In the genomic region with DNA sequence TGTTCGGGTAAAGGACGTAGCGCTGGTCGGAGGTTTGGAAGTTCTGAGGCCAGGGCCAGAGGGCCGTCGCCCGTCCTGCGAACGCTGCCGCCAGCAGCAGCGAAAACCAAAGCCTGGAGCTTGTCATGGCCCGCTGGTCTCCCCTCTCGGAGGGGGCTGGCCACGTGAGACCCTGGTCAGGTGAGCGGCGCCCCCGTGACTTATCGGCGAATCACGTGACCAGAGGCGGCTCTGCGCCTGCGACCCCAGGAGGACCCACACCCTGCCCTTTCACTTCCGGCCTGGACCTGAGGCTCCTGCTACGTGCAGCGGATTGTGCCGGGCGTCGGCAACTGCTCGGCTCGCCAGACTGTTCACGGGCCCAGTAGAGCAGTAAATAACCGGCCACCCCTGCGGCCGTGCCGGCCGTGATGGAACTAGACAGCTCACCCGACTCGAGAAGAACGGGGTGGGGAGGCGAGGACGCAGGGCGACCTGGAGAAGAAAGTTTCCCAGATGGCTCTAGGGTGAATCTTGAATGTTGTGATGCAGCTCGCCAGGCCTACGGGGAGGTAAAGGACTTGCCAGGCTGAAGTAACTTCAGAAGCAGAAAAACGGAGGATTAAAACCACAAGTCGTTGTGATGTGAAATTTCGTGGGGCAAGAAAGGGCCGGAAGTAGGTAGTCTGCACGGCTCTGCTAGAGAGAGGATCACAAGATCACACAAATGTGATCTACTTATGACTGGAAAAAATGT, we compare ENCODE assay signal across 8 cellular contexts. TPM values are rescaled to one million over a fixed set of nuclear protein-coding genes. Genes with fewer than 3 reads are reported as not detected.
DNase-seq lines count a peak whose midpoint lies in the region; ATAC-seq and TF ChIP-seq lines count a peak whose summit lies in the region.

TSS of gene HEXA (minus strand) at position 169 of the 736 bp plus-strand sequence. CDS start at position 127, 42 bp downstream.

- TF ChIP-seq CTCF in HFF-Myc (IDR thresholded peaks at IDR 0.05; ENCODE audit: low read depth, low read length, missing control alignments) (no peak), gastroesophageal sphincter (IDR thresholded peaks at IDR 0.05) (peak in 1 of 4 experiments; percentile 11), neutrophil (IDR thresholded peaks at IDR 0.05) (no peak), subcutaneous adipose tissue (IDR thresholded peaks at IDR 0.05; ENCODE audit: low read depth) (no peak)

- peaks cover 10% of the 10 kb centered on the region for H3K36me3 Mint-ChIP-seq in activated naive CD4-positive, alpha-beta T cell treated with anti-CD3 and anti-CD28 coated beads for 36 hours (ENCODE audit: low read depth)

- H3K27ac Mint-ChIP-seq in activated naive CD4-positive, alpha-beta T cell treated with anti-CD3 and anti-CD28 coated beads for 36 hours: peak within 1 kb of the TSS; percentile 94

- H3K9me3 ChIP-seq in gastroesophageal sphincter: no peaks in the 10 kb centered on the region
- no peaks in the 10 kb centered on the region for H3K9me3 ChIP-seq in neutrophil

- no peaks in the 10 kb centered on the region for H3K9me3 Mint-ChIP-seq in activated naive CD4-positive, alpha-beta T cell treated with anti-CD3 and anti-CD28 coated beads for 36 hours

- H3K27me3 Mint-ChIP-seq in activated naive CD4-positive, alpha-beta T cell treated with anti-CD3 and anti-CD28 coated beads for 36 hours (ENCODE audit: low read depth): no peaks in the 10 kb centered on the region

- peak within 1 kb of the TSS; percentile 92 for H3K4me3 Mint-ChIP-seq in activated naive CD4-positive, alpha-beta T cell treated with anti-CD3 and anti-CD28 coated beads for 36 hours

- peak; percentile 77 to 91 for TF ChIP-seq POLR2A in gastroesophageal sphincter (IDR thresholded peaks at IDR 0.05)

- TF ChIP-seq EP300 in gastroesophageal sphincter (IDR thresholded peaks at IDR 0.05): no peak

- H3K27ac ChIP-seq in gastroesophageal sphincter: peak within 1 kb of the TSS; percentile 65 to 92 (median 91)
- peak within 1 kb of the TSS; percentile 87 for H3K27ac ChIP-seq in neutrophil

- 0 to 1% methylated on average over 7 of the region's 50 CpGs for WGBS in gastroesophageal sphincter (ENCODE audit: low coverage in 1 of 2), 2 donors

- H3K4me3 ChIP-seq in HFF-Myc (replicated peaks; ENCODE audit: low read depth, low read length) (peak within 1 kb of the TSS; percentile 96), gastroesophageal sphincter (peak within 1 kb of the TSS; percentile 69 to 70), neutrophil (ENCODE audit: low read depth in 1 of 2, low read length in 1 of 2) (peak within 1 kb of the TSS; percentile 71 to 82)

- H3K27me3 ChIP-seq in gastroesophageal sphincter (no peaks in the 10 kb centered on the region), neutrophil (no peaks in the 10 kb centered on the region)

- peaks cover 3 to 51% (median 22%) of the 10 kb centered on the region in 3 donors for H3K4me1 ChIP-seq in gastroesophageal sphincter
- H3K4me1 ChIP-seq in neutrophil (ENCODE audit: control insufficient read depth in 1 of 2, insufficient read depth in 1 of 2, low read depth in 1 of 2, low read length in 1 of 2): peaks cover 46 to 50% of the 10 kb centered on the region in 2 experiments

- H3K4me1 Mint-ChIP-seq in activated naive CD4-positive, alpha-beta T cell treated with anti-CD3 and anti-CD28 coated beads for 36 hours (ENCODE audit: low read depth): peaks cover 42% of the 10 kb centered on the region

- ATAC-seq in gastroesophageal sphincter: peak; percentile 92

- intact Hi-C loops in activated naive CD4-positive, alpha-beta T cell treated with anti-CD3 and anti-CD28 coated beads for 36 hours (cut with micrococcal nuclease): loop anchor here (1.0 to 5.0 kb wide), 4 partner anchors 99 to 406 kb away; partner anchors contain the start of genes ADPGK, MYO9A and SENP8

- DNase-seq in GM03348 (ENCODE audit: low spot score): peak; percentile 97
- DNase-seq in HFF-Myc (ENCODE audit: extremely low read depth, low read depth): peak; percentile 59
- DNase-seq in NAMALWA (ENCODE audit: low spot score): peak; percentile 96
- DNase-seq in SK-N-DZ (ENCODE audit: low spot score): peak; percentile 96
- peak; percentile 98 for DNase-seq in activated naive CD4-positive, alpha-beta T cell treated with anti-CD3 and anti-CD28 coated beads for 36 hours

- CTCF ChIA-PET in activated naive CD4-positive, alpha-beta T cell treated with anti-CD3 and anti-CD28 coated beads for 36 hours (lab: Charles Lee): interaction anchor here (0.6 to 1.6 kb wide), 6 partner anchors 10 to 250 kb away, joined by 3 to 7 read pairs (median 3); no protein-coding TSS in a partner anchor

- H3K36me3 ChIP-seq in gastroesophageal sphincter (peaks cover 0 to 3% of the 10 kb centered on the region in 2 donors), neutrophil (no peaks in the 10 kb centered on the region)

RNA-seq across cellular contexts. Expression of gene HEXA, which starts in this region (rescaled TPM):
- polyA plus RNA-seq in SK-N-DZ (2014; cell fraction: cytosol; rRNA removed): 66.5 and 67.2 TPM in 2 replicates
- 155 and 158 TPM in 2 replicates for polyA plus RNA-seq in SK-N-DZ (2014; cell fraction: nucleus; rRNA removed)
- total RNA-seq in activated naive CD4-positive, alpha-beta T cell treated with anti-CD3 and anti-CD28 coated beads for 36 hours: 10 to 100 TPM; 47.7 to 49.3 TPM
- total RNA-seq in gastroesophageal sphincter (10 to 100 TPM; 46.3 to 68.5 (median 60.9) TPM), subcutaneous adipose tissue (100 to 1,000 TPM in 2 of 4 donors, 10 to 100 TPM in 2; 59.8 to 210 (median 105) TPM)

Comparison
In these comparisons a context has a peak if more than half of its experiments do, and no peak if none do; other contexts are left out.
1. Peak in every context shown above with its lines: DNase-seq, ATAC-seq, H3K4me3 ChIP-seq and H3K27ac ChIP-seq.